Comparison of ENCODE assay signal across 9 cellular contexts in the genomic region with DNA sequence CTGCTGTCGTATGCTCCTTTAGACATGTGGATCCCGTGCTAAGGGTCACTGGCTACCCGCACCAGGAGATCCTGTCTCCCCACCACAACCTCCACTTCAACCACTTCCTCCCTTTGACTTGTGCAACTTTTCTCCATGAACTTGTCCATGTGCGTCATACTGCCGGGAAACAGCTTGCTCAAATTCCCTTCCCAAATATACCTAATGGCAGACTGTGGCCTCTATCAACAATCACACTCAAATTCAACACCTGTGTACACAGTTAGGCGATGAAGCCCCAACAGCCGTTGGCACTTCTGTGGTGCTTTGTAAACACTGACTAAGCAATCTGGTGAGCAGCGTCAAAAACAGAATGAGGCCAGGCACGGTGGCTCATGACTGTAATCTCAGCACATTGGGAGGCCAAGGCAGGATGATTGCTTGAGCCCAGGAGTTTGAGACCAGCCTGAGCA. TPM values are rescaled to one million over a fixed set of nuclear protein-coding genes. Genes with fewer than 3 reads are reported as not detected.
DNase-seq lines count a peak whose midpoint lies in the region; ATAC-seq and TF ChIP-seq lines count a peak whose summit lies in the region.
"Had no signal": no experiment of that assay in that cellular context is flagged by ENCODE, and none has a peak within 500 bp of the region (broad histone marks: within the 10 kb centered on the region; RNA-seq: fewer than 3 reads in every experiment).

No MANE protein-coding gene starts in this region.

- CTCF ChIA-PET in activated CD8-positive, alpha-beta memory T cell treated with anti-CD3 and anti-CD28 coated beads, Interleukin-2, amount 10 ng/mL, durations not matched to agents 7 days and 5 days (lab: Charles Lee) = no interaction called here

- H3K36me3 Mint-ChIP-seq in activated CD8-positive, alpha-beta memory T cell treated with anti-CD3 and anti-CD28 coated beads, Interleukin-2, amount 10 ng/mL, durations not matched to agents 7 days and 5 days = peaks cover 4% of the 10 kb centered on the region
- peaks cover 13% of the 10 kb centered on the region for H3K36me3 Mint-ChIP-seq in type B pancreatic cell
- H3K36me3 Mint-ChIP-seq in stimulated activated naive B cell treated with anti-CD40 and anti-IgM and Interleukin-4, amounts not matched to agents 10 μg/mL and 1 μg/mL and 100 μg/mL, for 72 hours = peaks cover 5 to 7% of the 10 kb centered on the region in 2 donors

- no peak for ATAC-seq in activated CD8-positive, alpha-beta memory T cell treated with anti-CD3 and anti-CD28 coated beads, Interleukin-2, amount 10 ng/mL, durations not matched to agents 7 days and 5 days
- no peak for ATAC-seq in stimulated activated naive B cell treated with anti-CD40 and anti-IgM and Interleukin-4, amounts not matched to agents 10 μg/mL and 1 μg/mL and 100 μg/mL, for 72 hours (replicated peaks)

- no peak overlapping the region for H3K4me3 Mint-ChIP-seq in activated CD8-positive, alpha-beta memory T cell treated with anti-CD3 and anti-CD28 coated beads, Interleukin-2, amount 10 ng/mL, durations not matched to agents 7 days and 5 days
- no peak overlapping the region for H3K4me3 Mint-ChIP-seq in type B pancreatic cell
- no peak overlapping the region for H3K4me3 Mint-ChIP-seq in stimulated activated naive B cell treated with anti-CD40 and anti-IgM and Interleukin-4, amounts not matched to agents 10 μg/mL and 1 μg/mL and 100 μg/mL, for 72 hours

- peaks cover 16% of the 10 kb centered on the region for H3K4me1 Mint-ChIP-seq in activated CD8-positive, alpha-beta memory T cell treated with anti-CD3 and anti-CD28 coated beads, Interleukin-2, amount 10 ng/mL, durations not matched to agents 7 days and 5 days
- H3K4me1 Mint-ChIP-seq in type B pancreatic cell (ENCODE audit: unreplicated experiment) = peaks cover 5% of the 10 kb centered on the region
- peaks cover 10 to 16% of the 10 kb centered on the region in 2 donors for H3K4me1 Mint-ChIP-seq in stimulated activated naive B cell treated with anti-CD40 and anti-IgM and Interleukin-4, amounts not matched to agents 10 μg/mL and 1 μg/mL and 100 μg/mL, for 72 hours

- DNase-seq in activated CD8-positive, alpha-beta memory T cell treated with anti-CD3 and anti-CD28 coated beads, Interleukin-2, amount 10 ng/mL, durations not matched to agents 7 days and 5 days = no peak
- no peak for DNase-seq in activated CD8-positive, alpha-beta memory T cell treated with anti-CD3 and anti-CD28 coated beads, Interleukin-2, amount 50 U/mL, for 4 hours
- DNase-seq in NCI-H2171 treated with DMSO at 0.1 percent for 48 hours (lab: John Stamatoyannopoulos, UW) (peak; percentile 66), T47D (ENCODE audit: low read depth in 1 of 2, low spot score in 1 of 2) (peak; percentile 2 to 90), type B pancreatic cell (ENCODE audit: extremely low spot score, unreplicated experiment) (no peak)
- no peak for DNase-seq in activated CD4-positive, alpha-beta T cell treated with anti-CD3 and anti-CD28 coated beads for 4 hours
- no peak for DNase-seq in activated CD4-positive, alpha-beta T cell treated with anti-CD3 and anti-CD28 coated beads, Interleukin-2, amount 50 U/mL, for 48 hours
- no peak for DNase-seq in stimulated activated naive B cell treated with anti-CD40 and anti-IgM and Interleukin-4, amounts not matched to agents 10 μg/mL and 1 μg/mL and 100 μg/mL, for 72 hours
- DNase-seq: activated effector memory CD4-positive, alpha-beta T cell treated with Interleukin-2 at 50 U/mL for 16 hours had no signal

- no peaks in the 10 kb centered on the region for H3K27me3 Mint-ChIP-seq in activated CD8-positive, alpha-beta memory T cell treated with anti-CD3 and anti-CD28 coated beads, Interleukin-2, amount 10 ng/mL, durations not matched to agents 7 days and 5 days
- no peaks in the 10 kb centered on the region for H3K27me3 Mint-ChIP-seq in type B pancreatic cell
- H3K27me3 Mint-ChIP-seq in stimulated activated naive B cell treated with anti-CD40 and anti-IgM and Interleukin-4, amounts not matched to agents 10 μg/mL and 1 μg/mL and 100 μg/mL, for 72 hours = no peaks in the 10 kb centered on the region

- TF ChIP-seq CTCF in type B pancreatic cell (conservative IDR thresholded peaks at IDR 0.05) = no peak

- in situ Hi-C loops in T47D (cut with HindIII; ENCODE audit: low pct_unique_long_range_greater_than_20kb, low sequenced_read_pairs) = no loop called here

- H3K9me3 Mint-ChIP-seq in activated CD8-positive, alpha-beta memory T cell treated with anti-CD3 and anti-CD28 coated beads, Interleukin-2, amount 10 ng/mL, durations not matched to agents 7 days and 5 days (ENCODE audit: low read depth) = no peaks in the 10 kb centered on the region
- H3K9me3 Mint-ChIP-seq in type B pancreatic cell = no peaks in the 10 kb centered on the region
- H3K9me3 Mint-ChIP-seq in stimulated activated naive B cell treated with anti-CD40 and anti-IgM and Interleukin-4, amounts not matched to agents 10 μg/mL and 1 μg/mL and 100 μg/mL, for 72 hours = no peaks in the 10 kb centered on the region

- H3K27ac Mint-ChIP-seq in activated CD8-positive, alpha-beta memory T cell treated with anti-CD3 and anti-CD28 coated beads, Interleukin-2, amount 10 ng/mL, durations not matched to agents 7 days and 5 days = peak overlapping the region; percentile 66
- H3K27ac Mint-ChIP-seq in type B pancreatic cell = peak overlapping the region; percentile 54
- H3K27ac Mint-ChIP-seq in stimulated activated naive B cell treated with anti-CD40 and anti-IgM and Interleukin-4, amounts not matched to agents 10 μg/mL and 1 μg/mL and 100 μg/mL, for 72 hours = no peak overlapping the region

RNA-seq across cellular contexts. Expression of gene CD99L2, which starts 49.5 kb away (rescaled TPM):
- 10 to 100 TPM; 16.8 to 21.2 TPM for total RNA-seq in activated CD8-positive, alpha-beta memory T cell treated with anti-CD3 and anti-CD28 coated beads, Interleukin-2, amount 10 ng/mL, durations not matched to agents 7 days and 5 days
- total RNA-seq in type B pancreatic cell (ENCODE audit: low replicate concordance) = 20.7 and 35.1 TPM in 2 replicates

Comparison
In these comparisons a context has a peak if more than half of its experiments do, and no peak if none do; other contexts are left out.
1. DNase-seq: peak in NCI-H2171 treated with DMSO at 0.1 percent for 48 hours (single experiment) and T47D (2 of 2); none in activated CD8-positive, alpha-beta memory T cell treated with anti-CD3 and anti-CD28 coated beads, Interleukin-2, amount 10 ng/mL, durations not matched to agents 7 days and 5 days (single experiment), activated CD8-positive, alpha-beta memory T cell treated with anti-CD3 and anti-CD28 coated beads, Interleukin-2, amount 50 U/mL, for 4 hours (single experiment), type B pancreatic cell (single experiment), activated CD4-positive, alpha-beta T cell treated with anti-CD3 and anti-CD28 coated beads for 4 hours (0 of 2), activated CD4-positive, alpha-beta T cell treated with anti-CD3 and anti-CD28 coated beads, Interleukin-2, amount 50 U/mL, for 48 hours (0 of 2) and stimulated activated naive B cell treated with anti-CD40 and anti-IgM and Interleukin-4, amounts not matched to agents 10 μg/mL and 1 μg/mL and 100 μg/mL, for 72 hours (single experiment).